In genomic region chrX:72021975-72022374, GRCh38 we compare ENCODE assay signal across 10 cellular contexts.
DNase-seq lines count a peak whose midpoint lies in the region; ATAC-seq, FAIRE-seq and TF ChIP-seq lines count a peak whose summit lies in the region.
"Had no signal": no experiment of that assay in that cellular context is flagged by ENCODE, and none has a peak within 500 bp of the region (broad histone marks: within the 10 kb centered on the region; RNA-seq: fewer than 3 reads in every experiment).

No MANE protein-coding gene starts in this region.

- peaks cover 4% of the 10 kb centered on the region for H3K4me1 ChIP-seq in KMS-11 (ENCODE audit: low read depth, poor library complexity, severe bottlenecking)
- peaks cover 9% of the 10 kb centered on the region for H3K4me1 ChIP-seq in GM12878 (ENCODE audit: control insufficient read depth, insufficient read depth, low read length)
- peaks cover 11% of the 10 kb centered on the region for H3K4me1 ChIP-seq in suprapubic skin
- H3K4me1 ChIP-seq in tibial artery: peaks cover 0 to 15% (median 7%) of the 10 kb centered on the region in 4 donors

- peak; percentile 36 for ATAC-seq in GM12878
- no peak for ATAC-seq in HG03460 (IDR thresholded peaks at IDR 0.05; ENCODE audit: unreplicated experiment)

- H3K4me3 ChIP-seq in KMS-11 (IDR thresholded peaks at IDR 0.05; ENCODE audit: insufficient read depth, low read depth, low read length): no peak overlapping the region
- no peak overlapping the region for H3K4me3 ChIP-seq in GM12878
- no peak overlapping the region for H3K4me3 ChIP-seq in suprapubic skin
- H3K4me3 ChIP-seq in tibial artery: no peak overlapping the region

- CTCF ChIA-PET in GM12878 (lab: Yijun Ruan, JAX): interaction anchor here (0.8 to 8.0 kb wide), 14 partner anchors 8 to 103 kb away, joined by 3 to 81 read pairs (median 4); no protein-coding TSS in a partner anchor

- H3K9me3 ChIP-seq in GM12878 (replicated peaks; ENCODE audit: control insufficient read depth, insufficient read depth, low read length) (no peaks in the 10 kb centered on the region), suprapubic skin (no peaks in the 10 kb centered on the region), tibial artery (no peaks in the 10 kb centered on the region)

- H3K4me2 ChIP-seq in KMS-11 (no peak overlapping the region), GM12878 (ENCODE audit: control insufficient read depth, insufficient read depth) (no peak overlapping the region)

- H3K27me3 ChIP-seq in KMS-11 (ENCODE audit: insufficient read depth, low read depth) (no peaks in the 10 kb centered on the region), GM12878 (replicated peaks in 1 of 2; ENCODE audit: control insufficient read depth in 2 of 2, insufficient read depth in 2 of 2, low read length in 1 of 2) (no peaks in the 10 kb centered on the region), suprapubic skin (no peaks in the 10 kb centered on the region), tibial artery (no peaks in the 10 kb centered on the region)

- TF ChIP-seq CTCF in GM10266 (IDR thresholded peaks at IDR 0.05; ENCODE audit: control insufficient read depth, insufficient read depth, low read depth, missing control alignments) (peak; percentile 31), KMS-11 (conservative IDR thresholded peaks at IDR 0.05; ENCODE audit: low read depth, low read length) (peak; percentile 68), GM12878 (IDR thresholded peaks at IDR 0.05 in 2 of 3, conservative IDR thresholded peaks at IDR 0.05 in 1 of 3; ENCODE audit: control insufficient read depth in 2 of 3, extremely low read depth in 1 of 3, insufficient read depth in 1 of 3, low read depth in 3 of 3, low read length in 3 of 3) (peak; percentile 21 to 61 (median 43); a peak in 4 of 6 replicates), suprapubic skin (IDR thresholded peaks at IDR 0.05) (no peak), tibial artery (IDR thresholded peaks at IDR 0.05) (peak in 1 of 2 experiments; percentile 10)

- peak; percentile 32; the same call in 1 of the 2 replicates for TF ChIP-seq RAD21 in GM12878 (IDR thresholded peaks at IDR 0.05; ENCODE audit: insufficient read depth, low read depth, low read length)

- no peak for FAIRE-seq in GM12878 (lab: Jason Lieb, UNC)

- 3% methylated on average over 2 of the region's 2 CpGs for WGBS in GM12878 (ENCODE audit: insufficient coverage, insufficient replicate concordance, low lambda C conversion rate, missing lambda C conversion rate)
- 36% methylated on average over 2 of the region's 2 CpGs for WGBS in suprapubic skin

- TF ChIP-seq POLR2A in GM12878 (IDR thresholded peaks at IDR 0.05; ENCODE audit: low read depth, low read length) (no peak), suprapubic skin (IDR thresholded peaks at IDR 0.05) (no peak)

- in situ Hi-C loops in GM12878 (cut with MboI): loop anchor here (5.0 kb wide), 1 partner anchor 105 kb away; no protein-coding TSS in a partner anchor

- H3K79me2 ChIP-seq in KMS-11 (ENCODE audit: insufficient read depth, low read depth): no peaks in the 10 kb centered on the region
- no peaks in the 10 kb centered on the region for H3K79me2 ChIP-seq in GM12878 (ENCODE audit: control insufficient read depth, insufficient read depth, low read length)

- RAD21 ChIA-PET in GM12878 (lab: Charles Lee; ENCODE audit: unreplicated experiment): interaction anchor here (1.4 to 5.9 kb wide), 2 partner anchors 9 to 104 kb away, joined by 6 to 43 read pairs; no protein-coding TSS in a partner anchor

- no peaks in the 10 kb centered on the region for H3K36me3 ChIP-seq in KMS-11 (ENCODE audit: insufficient read depth)
- no peaks in the 10 kb centered on the region for H3K36me3 ChIP-seq in GM12878 (ENCODE audit: control insufficient read depth in 2 of 2, insufficient read depth in 2 of 2, low read length in 1 of 2)
- H3K36me3 ChIP-seq in suprapubic skin: no peaks in the 10 kb centered on the region
- no peaks in the 10 kb centered on the region for H3K36me3 ChIP-seq in tibial artery

- H4K20me1 ChIP-seq in KMS-11 (ENCODE audit: insufficient read depth): no peaks in the 10 kb centered on the region
- no peaks in the 10 kb centered on the region for H4K20me1 ChIP-seq in GM12878 (ENCODE audit: control insufficient read depth, insufficient read depth)

- no peak overlapping the region for H3K9ac ChIP-seq in KMS-11
- no peak overlapping the region for H3K9ac ChIP-seq in GM12878 (ENCODE audit: control insufficient read depth, insufficient read depth, low read length)

- BruUV-seq in GM12878 (replicated peaks; lab: Mats Ljungman, UMichigan): no TSS peak

- intact Hi-C loops in GM12878 (cut with micrococcal nuclease; ENCODE audit: unreplicated experiment): no loop called here
- intact Hi-C loops in tibial artery (cut with DNase I; ENCODE audit: low total_unique reads): no loop called here

- DNase-seq in GM10266 (ENCODE audit: extremely low spot score): peak; percentile 16
- DNase-seq in GM12878 (ENCODE audit: low read depth, low spot score): no peak
- DNase-seq in mucosa of gallbladder (ENCODE audit: low spot score): peak; percentile 7
- no peak for DNase-seq in suprapubic skin (ENCODE audit: low spot score in 2 of 2)
- no peak for DNase-seq in NCI-H1417 (lab: John Stamatoyannopoulos, UW)
- DNase-seq in tibial artery: no peak
- DNase-seq: activated naive CD8-positive, alpha-beta T cell treated with anti-CD3 and anti-CD28 coated beads, Interleukin-2, amount 10 ng/mL, durations not matched to agents 7 days and 5 days; naive B cell had no signal

- H3K27ac ChIP-seq in KMS-11 (no peak overlapping the region), GM12878 (ENCODE audit: control insufficient read depth, insufficient read depth) (peak overlapping the region; percentile 4; the same call in 1 of the 2 replicates), suprapubic skin (no peak overlapping the region), tibial artery (no peak overlapping the region)

- POLR2A ChIA-PET in GM12878 (lab: Charles Lee): no interaction called here

- TF ChIP-seq EP300 in GM12878 (IDR thresholded peaks at IDR 0.05; ENCODE audit: borderline replicate concordance in 1 of 2, control insufficient read depth in 1 of 2, low read depth in 2 of 2, low read length in 2 of 2) (no peak), suprapubic skin (IDR thresholded peaks at IDR 0.05) (no peak)

- SMC1A ChIA-PET in GM12878 (lab: Charles Lee; ENCODE audit: uncharacterized antibody, unreplicated experiment): interaction anchor here (1.6 to 5.4 kb wide), 3 partner anchors 9 to 159 kb away, joined by 4 to 45 read pairs (median 6); partner anchors contain the start of gene PIN4

- H2AFZ ChIP-seq in KMS-11 (ENCODE audit: low read depth) (no peak overlapping the region), GM12878 (ENCODE audit: control insufficient read depth, low read depth, low read length) (no peak overlapping the region)

TF ChIP-seq in GM12878, 131 proteins besides CTCF, POLR2A, EP300 and RAD21 (continues in another document):
- TF ChIP-seq PAX5 (IDR thresholded peaks at IDR 0.05; ENCODE audit: borderline replicate concordance, low read depth, low read length) (no peak), RFX5 (IDR thresholded peaks at IDR 0.05; ENCODE audit: low read depth, low read length) (no peak), PML (IDR thresholded peaks at IDR 0.05; ENCODE audit: low read length) (no peak), MTA3 (IDR thresholded peaks at IDR 0.05; ENCODE audit: borderline replicate concordance, low read length) (no peak), ZZZ3 (IDR thresholded peaks at IDR 0.05; ENCODE audit: control insufficient read depth, insufficient read length, low read depth) (no peak), BMI1 (IDR thresholded peaks at IDR 0.05; ENCODE audit: borderline replicate concordance) (no peak)
- TF ChIP-seq, protein P1, sequence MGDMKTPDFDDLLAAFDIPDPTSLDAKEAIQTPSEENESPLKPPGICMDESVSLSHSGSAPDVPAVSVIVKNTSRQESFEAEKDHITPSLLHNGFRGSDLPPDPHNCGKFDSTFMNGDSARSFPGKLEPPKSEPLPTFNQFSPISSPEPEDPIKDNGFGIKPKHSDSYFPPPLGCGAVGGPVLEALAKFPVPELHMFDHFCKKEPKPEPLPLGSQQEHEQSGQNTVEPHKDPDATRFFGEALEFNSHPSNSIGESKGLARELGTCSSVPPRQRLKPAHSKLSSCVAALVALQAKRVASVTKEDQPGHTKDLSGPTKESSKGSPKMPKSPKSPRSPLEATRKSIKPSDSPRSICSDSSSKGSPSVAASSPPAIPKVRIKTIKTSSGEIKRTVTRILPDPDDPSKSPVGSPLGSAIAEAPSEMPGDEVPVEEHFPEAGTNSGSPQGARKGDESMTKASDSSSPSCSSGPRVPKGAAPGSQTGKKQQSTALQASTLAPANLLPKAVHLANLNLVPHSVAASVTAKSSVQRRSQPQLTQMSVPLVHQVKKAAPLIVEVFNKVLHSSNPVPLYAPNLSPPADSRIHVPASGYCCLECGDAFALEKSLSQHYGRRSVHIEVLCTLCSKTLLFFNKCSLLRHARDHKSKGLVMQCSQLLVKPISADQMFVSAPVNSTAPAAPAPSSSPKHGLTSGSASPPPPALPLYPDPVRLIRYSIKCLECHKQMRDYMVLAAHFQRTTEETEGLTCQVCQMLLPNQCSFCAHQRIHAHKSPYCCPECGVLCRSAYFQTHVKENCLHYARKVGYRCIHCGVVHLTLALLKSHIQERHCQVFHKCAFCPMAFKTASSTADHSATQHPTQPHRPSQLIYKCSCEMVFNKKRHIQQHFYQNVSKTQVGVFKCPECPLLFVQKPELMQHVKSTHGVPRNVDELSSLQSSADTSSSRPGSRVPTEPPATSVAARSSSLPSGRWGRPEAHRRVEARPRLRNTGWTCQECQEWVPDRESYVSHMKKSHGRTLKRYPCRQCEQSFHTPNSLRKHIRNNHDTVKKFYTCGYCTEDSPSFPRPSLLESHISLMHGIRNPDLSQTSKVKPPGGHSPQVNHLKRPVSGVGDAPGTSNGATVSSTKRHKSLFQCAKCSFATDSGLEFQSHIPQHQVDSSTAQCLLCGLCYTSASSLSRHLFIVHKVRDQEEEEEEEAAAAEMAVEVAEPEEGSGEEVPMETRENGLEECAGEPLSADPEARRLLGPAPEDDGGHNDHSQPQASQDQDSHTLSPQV (IDR thresholded peaks at IDR 0.05): no peak

Comparison
In these comparisons a context has a peak if more than half of its experiments do, and no peak if none do; other contexts are left out.
1. DNase-seq: peak in GM10266 (single experiment) and mucosa of gallbladder (single experiment); none in GM12878 (single experiment), suprapubic skin (0 of 2), NCI-H1417 (0 of 3) and tibial artery (0 of 2).
2. CTCF ChIP-seq: peak in GM10266 (single experiment), KMS-11 (single experiment) and GM12878 (3 of 3); none in suprapubic skin (0 of 2).